2 cellular contexts compared by ENCODE assay signal in genomic region chr13:49272296-49272695, GRCh38.
TF ChIP-seq lines count a peak whose summit lies in the region.

No MANE protein-coding gene starts in this region.

TF ChIP-seq in IMR-90, 13 proteins besides CTCF, POLR2A, EP300 and RAD21:
- TF ChIP-seq BHLHE40 (IDR thresholded peaks at IDR 0.05; ENCODE audit: low read depth, low read length) (no peak), MAFK (IDR thresholded peaks at IDR 0.05; ENCODE audit: low read depth, low read length) (no peak), RCOR1 (IDR thresholded peaks at IDR 0.05; ENCODE audit: insufficient replicate concordance, low read length) (no peak), RFX5 (IDR thresholded peaks at IDR 0.05; ENCODE audit: low read depth, low read length) (no peak), MAZ (IDR thresholded peaks at IDR 0.05; ENCODE audit: borderline replicate concordance, low read depth, low read length) (no peak), CHD1 (IDR thresholded peaks at IDR 0.05; ENCODE audit: low read depth, low read length) (no peak), NFE2L2 (IDR thresholded peaks at IDR 0.05; ENCODE audit: low read depth, low read length) (no peak), CEBPB (IDR thresholded peaks at IDR 0.05; ENCODE audit: low read depth, low read length) (no peak)
TF ChIP-seq in IMR-90: peak in this region for 0.

TF ChIP-seq in GM23338, 12 proteins besides CTCF, POLR2A, EP300 and RAD21:
- TF ChIP-seq REST (IDR thresholded peaks at IDR 0.05; ENCODE audit: unreplicated experiment) (no peak), ZNF331 (CRISPR knock-in tag; IDR thresholded peaks at IDR 0.05; ENCODE audit: low read depth) (no peak), POLR2AphosphoS5 (IDR thresholded peaks at IDR 0.05; ENCODE audit: low read depth) (no peak), NANOG (IDR thresholded peaks at IDR 0.05; ENCODE audit: borderline replicate concordance) (no peak), JUNB (IDR thresholded peaks at IDR 0.05; ENCODE audit: unreplicated experiment) (no peak), EZH2phosphoT487 (IDR thresholded peaks at IDR 0.05; ENCODE audit: unreplicated experiment) (no peak), EZH2 (IDR thresholded peaks at IDR 0.05; ENCODE audit: low read depth, unreplicated experiment) (no peak), CREB1 (CRISPR knock-in tag; IDR thresholded peaks at IDR 0.05; ENCODE audit: low read depth) (no peak), ZNF114 (CRISPR knock-in tag; IDR thresholded peaks at IDR 0.05) (no peak), ZNF462 (CRISPR knock-in tag; IDR thresholded peaks at IDR 0.05) (no peak), STAT1 (IDR thresholded peaks at IDR 0.05; ENCODE audit: unreplicated experiment) (no peak), ETS1 (IDR thresholded peaks at IDR 0.05) (no peak)
